In the genomic region with DNA sequence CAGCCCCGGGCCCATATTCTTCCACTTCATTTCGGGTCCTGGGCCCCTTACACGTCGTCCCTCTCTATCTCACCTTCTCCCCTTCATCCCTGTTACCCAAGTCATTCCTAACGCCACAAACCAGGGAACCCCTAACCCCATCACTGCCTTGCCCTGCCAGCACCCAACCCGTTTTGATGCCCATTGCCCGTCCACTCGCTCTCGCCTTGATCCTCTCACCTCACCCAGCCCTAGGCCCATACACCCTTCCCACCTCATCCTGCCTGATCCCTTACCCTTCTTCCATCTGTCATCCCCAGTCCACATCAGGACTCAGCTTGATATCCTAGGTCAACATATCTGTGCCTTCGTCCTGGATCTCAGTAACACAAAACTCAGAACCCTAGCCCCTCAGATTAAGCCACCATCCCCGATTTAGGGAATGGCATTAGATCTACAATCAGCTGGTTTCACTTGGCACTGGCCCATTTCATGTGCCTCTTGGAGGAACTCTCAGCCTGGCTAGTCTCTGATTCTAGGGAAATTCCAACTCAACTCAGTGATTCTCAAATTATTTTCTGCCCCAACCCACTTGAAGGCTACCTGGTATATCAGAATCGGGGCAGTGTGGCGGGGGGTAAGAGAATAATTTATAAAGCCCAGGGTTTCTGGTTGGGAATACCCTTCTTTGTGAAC, we compare ENCODE assay signal across 1 cellular context.
TF ChIP-seq lines count a peak whose summit lies in the region.

No MANE protein-coding gene starts in this region.

TF ChIP-seq in GM23338, 12 proteins besides CTCF, POLR2A, EP300 and RAD21 (continued from another document):
- TF ChIP-seq, protein P1, sequence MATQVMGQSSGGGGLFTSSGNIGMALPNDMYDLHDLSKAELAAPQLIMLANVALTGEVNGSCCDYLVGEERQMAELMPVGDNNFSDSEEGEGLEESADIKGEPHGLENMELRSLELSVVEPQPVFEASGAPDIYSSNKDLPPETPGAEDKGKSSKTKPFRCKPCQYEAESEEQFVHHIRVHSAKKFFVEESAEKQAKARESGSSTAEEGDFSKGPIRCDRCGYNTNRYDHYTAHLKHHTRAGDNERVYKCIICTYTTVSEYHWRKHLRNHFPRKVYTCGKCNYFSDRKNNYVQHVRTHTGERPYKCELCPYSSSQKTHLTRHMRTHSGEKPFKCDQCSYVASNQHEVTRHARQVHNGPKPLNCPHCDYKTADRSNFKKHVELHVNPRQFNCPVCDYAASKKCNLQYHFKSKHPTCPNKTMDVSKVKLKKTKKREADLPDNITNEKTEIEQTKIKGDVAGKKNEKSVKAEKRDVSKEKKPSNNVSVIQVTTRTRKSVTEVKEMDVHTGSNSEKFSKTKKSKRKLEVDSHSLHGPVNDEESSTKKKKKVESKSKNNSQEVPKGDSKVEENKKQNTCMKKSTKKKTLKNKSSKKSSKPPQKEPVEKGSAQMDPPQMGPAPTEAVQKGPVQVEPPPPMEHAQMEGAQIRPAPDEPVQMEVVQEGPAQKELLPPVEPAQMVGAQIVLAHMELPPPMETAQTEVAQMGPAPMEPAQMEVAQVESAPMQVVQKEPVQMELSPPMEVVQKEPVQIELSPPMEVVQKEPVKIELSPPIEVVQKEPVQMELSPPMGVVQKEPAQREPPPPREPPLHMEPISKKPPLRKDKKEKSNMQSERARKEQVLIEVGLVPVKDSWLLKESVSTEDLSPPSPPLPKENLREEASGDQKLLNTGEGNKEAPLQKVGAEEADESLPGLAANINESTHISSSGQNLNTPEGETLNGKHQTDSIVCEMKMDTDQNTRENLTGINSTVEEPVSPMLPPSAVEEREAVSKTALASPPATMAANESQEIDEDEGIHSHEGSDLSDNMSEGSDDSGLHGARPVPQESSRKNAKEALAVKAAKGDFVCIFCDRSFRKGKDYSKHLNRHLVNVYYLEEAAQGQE (IDR thresholded peaks at IDR 0.05; ENCODE audit: unreplicated experiment), result no peak
- TF ChIP-seq STAT1 (IDR thresholded peaks at IDR 0.05; ENCODE audit: unreplicated experiment), result no peak
- TF ChIP-seq, protein P2, sequence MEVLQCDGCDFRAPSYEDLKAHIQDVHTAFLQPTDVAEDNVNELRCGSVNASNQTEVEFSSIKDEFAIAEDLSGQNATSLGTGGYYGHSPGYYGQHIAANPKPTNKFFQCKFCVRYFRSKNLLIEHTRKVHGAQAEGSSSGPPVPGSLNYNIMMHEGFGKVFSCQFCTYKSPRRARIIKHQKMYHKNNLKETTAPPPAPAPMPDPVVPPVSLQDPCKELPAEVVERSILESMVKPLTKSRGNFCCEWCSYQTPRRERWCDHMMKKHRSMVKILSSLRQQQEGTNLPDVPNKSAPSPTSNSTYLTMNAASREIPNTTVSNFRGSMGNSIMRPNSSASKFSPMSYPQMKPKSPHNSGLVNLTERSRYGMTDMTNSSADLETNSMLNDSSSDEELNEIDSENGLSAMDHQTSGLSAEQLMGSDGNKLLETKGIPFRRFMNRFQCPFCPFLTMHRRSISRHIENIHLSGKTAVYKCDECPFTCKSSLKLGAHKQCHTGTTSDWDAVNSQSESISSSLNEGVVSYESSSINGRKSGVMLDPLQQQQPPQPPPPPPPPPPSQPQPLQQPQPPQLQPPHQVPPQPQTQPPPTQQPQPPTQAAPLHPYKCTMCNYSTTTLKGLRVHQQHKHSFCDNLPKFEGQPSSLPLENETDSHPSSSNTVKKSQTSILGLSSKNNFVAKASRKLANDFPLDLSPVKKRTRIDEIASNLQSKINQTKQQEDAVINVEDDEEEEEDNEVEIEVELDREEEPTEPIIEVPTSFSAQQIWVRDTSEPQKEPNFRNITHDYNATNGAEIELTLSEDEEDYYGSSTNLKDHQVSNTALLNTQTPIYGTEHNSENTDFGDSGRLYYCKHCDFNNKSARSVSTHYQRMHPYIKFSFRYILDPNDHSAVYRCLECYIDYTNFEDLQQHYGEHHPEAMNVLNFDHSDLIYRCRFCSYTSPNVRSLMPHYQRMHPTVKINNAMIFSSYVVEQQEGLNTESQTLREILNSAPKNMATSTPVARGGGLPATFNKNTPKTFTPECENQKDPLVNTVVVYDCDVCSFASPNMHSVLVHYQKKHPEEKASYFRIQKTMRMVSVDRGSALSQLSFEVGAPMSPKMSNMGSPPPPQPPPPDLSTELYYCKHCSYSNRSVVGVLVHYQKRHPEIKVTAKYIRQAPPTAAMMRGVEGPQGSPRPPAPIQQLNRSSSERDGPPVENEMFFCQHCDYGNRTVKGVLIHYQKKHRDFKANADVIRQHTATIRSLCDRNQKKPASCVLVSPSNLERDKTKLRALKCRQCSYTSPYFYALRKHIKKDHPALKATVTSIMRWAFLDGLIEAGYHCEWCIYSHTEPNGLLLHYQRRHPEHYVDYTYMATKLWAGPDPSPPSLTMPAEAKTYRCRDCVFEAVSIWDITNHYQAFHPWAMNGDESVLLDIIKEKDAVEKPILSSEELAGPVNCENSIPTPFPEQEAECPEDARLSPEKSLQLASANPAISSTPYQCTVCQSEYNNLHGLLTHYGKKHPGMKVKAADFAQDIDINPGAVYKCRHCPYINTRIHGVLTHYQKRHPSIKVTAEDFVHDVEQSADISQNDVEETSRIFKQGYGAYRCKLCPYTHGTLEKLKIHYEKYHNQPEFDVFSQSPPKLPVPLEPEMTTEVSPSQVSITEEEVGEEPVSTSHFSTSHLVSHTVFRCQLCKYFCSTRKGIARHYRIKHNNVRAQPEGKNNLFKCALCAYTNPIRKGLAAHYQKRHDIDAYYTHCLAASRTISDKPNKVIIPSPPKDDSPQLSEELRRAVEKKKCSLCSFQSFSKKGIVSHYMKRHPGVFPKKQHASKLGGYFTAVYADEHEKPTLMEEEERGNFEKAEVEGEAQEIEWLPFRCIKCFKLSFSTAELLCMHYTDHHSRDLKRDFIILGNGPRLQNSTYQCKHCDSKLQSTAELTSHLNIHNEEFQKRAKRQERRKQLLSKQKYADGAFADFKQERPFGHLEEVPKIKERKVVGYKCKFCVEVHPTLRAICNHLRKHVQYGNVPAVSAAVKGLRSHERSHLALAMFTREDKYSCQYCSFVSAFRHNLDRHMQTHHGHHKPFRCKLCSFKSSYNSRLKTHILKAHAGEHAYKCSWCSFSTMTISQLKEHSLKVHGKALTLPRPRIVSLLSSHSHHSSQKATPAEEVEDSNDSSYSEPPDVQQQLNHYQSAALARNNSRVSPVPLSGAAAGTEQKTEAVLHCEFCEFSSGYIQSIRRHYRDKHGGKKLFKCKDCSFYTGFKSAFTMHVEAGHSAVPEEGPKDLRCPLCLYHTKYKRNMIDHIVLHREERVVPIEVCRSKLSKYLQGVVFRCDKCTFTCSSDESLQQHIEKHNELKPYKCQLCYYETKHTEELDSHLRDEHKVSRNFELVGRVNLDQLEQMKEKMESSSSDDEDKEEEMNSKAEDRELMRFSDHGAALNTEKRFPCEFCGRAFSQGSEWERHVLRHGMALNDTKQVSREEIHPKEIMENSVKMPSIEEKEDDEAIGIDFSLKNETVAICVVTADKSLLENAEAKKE (CRISPR knock-in tag; IDR thresholded peaks at IDR 0.05), result no peak
- no peak for TF ChIP-seq NANOG (IDR thresholded peaks at IDR 0.05; ENCODE audit: borderline replicate concordance)
- TF ChIP-seq EZH2phosphoT487 (IDR thresholded peaks at IDR 0.05; ENCODE audit: unreplicated experiment), result no peak
- TF ChIP-seq ZNF114 (CRISPR knock-in tag; IDR thresholded peaks at IDR 0.05), result no peak
- no peak for TF ChIP-seq CREB1 (CRISPR knock-in tag; IDR thresholded peaks at IDR 0.05; ENCODE audit: low read depth)
- no peak for TF ChIP-seq ZNF331 (CRISPR knock-in tag; IDR thresholded peaks at IDR 0.05; ENCODE audit: low read depth)
- TF ChIP-seq JUNB (IDR thresholded peaks at IDR 0.05; ENCODE audit: unreplicated experiment), result no peak
